2 cellular contexts compared by ENCODE assay signal in genomic region chr22:39568278-39568981, GRCh38.
A peak's percentile ranks its signal among the peaks of the same experiment; 100 is the strongest.
TF ChIP-seq lines count a peak whose summit lies in the region.

No MANE protein-coding gene starts in this region.

TF ChIP-seq in HEK293, 187 proteins besides CTCF, POLR2A, EP300 and RAD21:
- peak; percentile 91 for TF ChIP-seq EGR2 (tag by site-specific recombination; IDR thresholded peaks at IDR 0.05; ENCODE audit: low read depth)
- TF ChIP-seq ZFHX2 (tag by site-specific recombination; conservative IDR thresholded peaks at IDR 0.05) = peak; percentile 81
- no peak for TF ChIP-seq ZNF394 (tag by site-specific recombination; IDR thresholded peaks at IDR 0.05; ENCODE audit: borderline replicate concordance)
- TF ChIP-seq ZBTB6 (tag by site-specific recombination; IDR thresholded peaks at IDR 0.05) = no peak

TF ChIP-seq in GM12878, 131 proteins besides CTCF, POLR2A, EP300 and RAD21:
- TF ChIP-seq CEBPB (IDR thresholded peaks at IDR 0.05; ENCODE audit: borderline replicate concordance in 1 of 2, low read depth in 2 of 2, low read length in 2 of 2) = no peak
- TF ChIP-seq GABPA (IDR thresholded peaks at IDR 0.05; ENCODE audit: low read depth) = no peak
- TF ChIP-seq BRCA1 (IDR thresholded peaks at IDR 0.05; ENCODE audit: low read depth, low read length) = no peak
- TF ChIP-seq EGR1 (IDR thresholded peaks at IDR 0.05; ENCODE audit: borderline replicate concordance in 1 of 2, low read depth in 2 of 2, low read length in 2 of 2) = no peak
- TF ChIP-seq GATAD2B (conservative IDR thresholded peaks at IDR 0.05; ENCODE audit: low read depth) = no peak
- TF ChIP-seq HDAC6 (IDR thresholded peaks at IDR 0.05; ENCODE audit: unreplicated experiment) = no peak
- TF ChIP-seq RAD51 (IDR thresholded peaks at IDR 0.05) = no peak
- TF ChIP-seq HDAC2 (IDR thresholded peaks at IDR 0.05) = no peak
- TF ChIP-seq IKZF2 (IDR thresholded peaks at IDR 0.05) = no peak
- TF ChIP-seq SP1 (IDR thresholded peaks at IDR 0.05; ENCODE audit: low read depth, low read length) = no peak
- TF ChIP-seq JUNB (IDR thresholded peaks at IDR 0.05) = no peak
- TF ChIP-seq YBX1 (IDR thresholded peaks at IDR 0.05) = no peak
- no peak for TF ChIP-seq IKZF1 (conservative IDR thresholded peaks at IDR 0.05)
- no peak for TF ChIP-seq NBN (IDR thresholded peaks at IDR 0.05)
- TF ChIP-seq ZNF384 (IDR thresholded peaks at IDR 0.05; ENCODE audit: borderline replicate concordance, low read depth, low read length) = no peak
